In the genomic region with DNA sequence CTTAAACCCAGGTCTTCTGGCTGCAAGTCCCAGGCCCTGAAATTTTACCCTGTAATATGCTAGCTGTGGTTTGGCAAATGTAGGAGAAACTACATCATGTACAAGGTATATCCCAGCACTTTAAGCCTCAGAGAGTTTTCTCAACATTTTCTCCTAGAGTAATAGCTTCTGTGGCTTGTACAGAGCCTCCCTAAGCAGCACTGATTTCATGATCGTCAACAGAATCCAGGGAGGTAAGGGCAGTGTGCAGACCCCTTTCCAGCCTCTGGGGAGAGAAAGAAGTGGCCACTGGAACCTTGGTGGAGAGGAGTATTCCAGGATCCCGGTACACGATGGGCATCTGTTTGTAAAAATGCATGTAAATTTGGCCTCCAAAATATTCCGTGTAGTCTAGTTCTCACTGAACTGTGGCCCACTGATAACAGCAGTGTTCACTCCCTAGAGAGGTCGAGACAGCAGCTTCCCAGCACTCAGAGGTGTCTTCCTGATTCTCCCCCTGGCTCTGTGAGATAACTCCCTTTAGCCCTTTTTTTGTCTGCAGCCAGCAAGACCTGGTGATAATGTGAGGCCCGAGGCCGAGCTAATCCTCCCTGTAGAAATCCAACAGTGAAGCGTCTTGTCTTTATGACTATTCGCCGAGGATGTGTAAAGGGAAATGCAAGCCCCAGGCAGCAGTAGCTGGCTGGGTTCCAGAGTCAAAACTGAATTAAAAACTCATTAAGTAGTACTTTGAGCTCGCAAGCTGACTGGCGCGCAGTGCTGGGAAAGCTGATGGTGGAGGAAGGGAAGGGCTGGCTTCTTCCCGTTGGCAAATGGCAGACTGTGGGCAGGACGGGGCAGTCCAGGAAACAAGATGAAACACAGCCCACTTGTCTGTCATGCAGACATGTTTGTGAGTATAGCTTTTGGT, we compare ENCODE assay signal across 9 cellular contexts. TPM values are rescaled to one million over a fixed set of nuclear protein-coding genes. Genes with fewer than 3 reads are reported as not detected.
DNase-seq lines count a peak whose midpoint lies in the region; ATAC-seq and TF ChIP-seq lines count a peak whose summit lies in the region.
"Had no signal": no experiment of that assay in that cellular context is flagged by ENCODE, and none has a peak within 500 bp of the region (broad histone marks: within the 10 kb centered on the region; RNA-seq: fewer than 3 reads in every experiment).

No MANE protein-coding gene starts in this region.

- no peaks in the 10 kb centered on the region for H3K36me3 Mint-ChIP-seq in activated CD4-positive, alpha-beta memory T cell treated with anti-CD3 and anti-CD28 coated beads for 36 hours

- H3K4me3 ChIP-seq in body of pancreas = no peak overlapping the region
- H3K4me3 ChIP-seq in effector memory CD4-positive, alpha-beta T cell (ENCODE audit: insufficient read depth, low read depth, low read length, poor library complexity, severe bottlenecking) = no peak overlapping the region
- H3K4me3 ChIP-seq: A549 had no signal

- H3K4me3 Mint-ChIP-seq in activated CD4-positive, alpha-beta memory T cell treated with anti-CD3 and anti-CD28 coated beads for 36 hours = no peak overlapping the region

- TF ChIP-seq CTCF in body of pancreas (IDR thresholded peaks at IDR 0.05) = no peak

- H3K4me1 ChIP-seq in body of pancreas = no peaks in the 10 kb centered on the region
- H3K4me1 ChIP-seq in effector memory CD4-positive, alpha-beta T cell (ENCODE audit: control insufficient read depth, insufficient read depth, low read length, poor library complexity, severe bottlenecking) = no peaks in the 10 kb centered on the region

- peaks cover 40% of the 10 kb centered on the region for H3K27me3 Mint-ChIP-seq in activated CD4-positive, alpha-beta memory T cell treated with anti-CD3 and anti-CD28 coated beads for 36 hours

- no peaks in the 10 kb centered on the region for H3K27me3 ChIP-seq in body of pancreas
- H3K27me3 ChIP-seq in effector memory CD4-positive, alpha-beta T cell (replicated peaks; ENCODE audit: control insufficient read depth, insufficient read depth, low read length, poor library complexity, severe bottlenecking) = no peaks in the 10 kb centered on the region

- no peak for ATAC-seq in body of pancreas

- POLR2A ChIA-PET in activated CD4-positive, alpha-beta memory T cell treated with anti-CD3 and anti-CD28 coated beads for 36 hours (lab: Charles Lee) = no interaction called here

- peak overlapping the region in 1 of 4 donors; percentile 11 for H3K27ac ChIP-seq in body of pancreas
- peak overlapping the region; percentile 70 for H3K27ac ChIP-seq in temporal lobe (ENCODE audit: low read depth, low read length)
- no peak overlapping the region for H3K27ac ChIP-seq in effector memory CD4-positive, alpha-beta T cell (ENCODE audit: insufficient read depth, low read length, poor library complexity, severe bottlenecking)
- H3K27ac ChIP-seq: A549 had no signal

- WGBS in body of pancreas, 2 donors = 55% methylated on average over 14 to 15 of the region's 15 CpGs

- no peak for TF ChIP-seq POLR2A in body of pancreas (IDR thresholded peaks at IDR 0.05)

- H3K4me1 Mint-ChIP-seq in activated CD4-positive, alpha-beta memory T cell treated with anti-CD3 and anti-CD28 coated beads for 36 hours (ENCODE audit: low read depth) = peaks cover 13% of the 10 kb centered on the region

- H3K27ac Mint-ChIP-seq in activated CD4-positive, alpha-beta memory T cell treated with anti-CD3 and anti-CD28 coated beads for 36 hours = no peak overlapping the region

- DNase-seq in NCI-H510A treated with DMSO at 0.1 percent for 48 hours (lab: John Stamatoyannopoulos, UW) (peak; percentile 10), NCI-H510A (lab: John Stamatoyannopoulos, UW) (no peak), body of pancreas (peak in 3 of 4 donors; percentile 26 to 29 (median 27)), iPS-NIHi7 (ENCODE audit: extremely low spot score) (peak; percentile 34), DMS114 treated with DMSO at 0.1 percent for 48 hours (lab: John Stamatoyannopoulos, UW; ENCODE audit: unreplicated experiment) (no peak)
- no peak for DNase-seq in effector memory CD4-positive, alpha-beta T cell
- DNase-seq in activated CD4-positive, alpha-beta memory T cell treated with anti-CD3 and anti-CD28 coated beads for 36 hours = no peak

- no peaks in the 10 kb centered on the region for H3K9me3 ChIP-seq in body of pancreas
- H3K9me3 ChIP-seq in effector memory CD4-positive, alpha-beta T cell (ENCODE audit: control insufficient read depth, low read length) = no peaks in the 10 kb centered on the region
- H3K9me3 ChIP-seq: A549 had no signal

- no peaks in the 10 kb centered on the region for H3K36me3 ChIP-seq in body of pancreas (replicated peaks in 1 of 2; ENCODE audit: insufficient read depth in 1 of 2, low read depth in 2 of 2)
- no peaks in the 10 kb centered on the region for H3K36me3 ChIP-seq in effector memory CD4-positive, alpha-beta T cell (ENCODE audit: control insufficient read depth, insufficient read depth, low read length)

- CTCF ChIA-PET in activated CD4-positive, alpha-beta memory T cell treated with anti-CD3 and anti-CD28 coated beads for 36 hours (lab: Charles Lee) = no interaction called here

- intact Hi-C loops in body of pancreas (cut with DNase I) = no loop called here
- intact Hi-C loops in activated CD4-positive, alpha-beta memory T cell treated with anti-CD3 and anti-CD28 coated beads for 36 hours (cut with micrococcal nuclease) = no loop called here

- H3K9me3 Mint-ChIP-seq in activated CD4-positive, alpha-beta memory T cell treated with anti-CD3 and anti-CD28 coated beads for 36 hours = no peaks in the 10 kb centered on the region

RNA-seq across cellular contexts. Expression of gene MAP1B, which starts 59.0 kb away (rescaled TPM):
- total RNA-seq in body of pancreas = 10 to 100 TPM; 30.4 to 69.9 TPM
- total RNA-seq in temporal lobe = 786 TPM
- under 1 TPM; 0.51 to 0.78 TPM for total RNA-seq in activated CD4-positive, alpha-beta memory T cell treated with anti-CD3 and anti-CD28 coated beads for 36 hours

Comparison
In these comparisons a context has a peak if more than half of its experiments do, and no peak if none do; other contexts are left out.
1. DNase-seq: peak in NCI-H510A treated with DMSO at 0.1 percent for 48 hours (single experiment), body of pancreas (3 of 4) and iPS-NIHi7 (single experiment); none in NCI-H510A (single experiment), DMS114 treated with DMSO at 0.1 percent for 48 hours (single experiment), effector memory CD4-positive, alpha-beta T cell (0 of 3) and activated CD4-positive, alpha-beta memory T cell treated with anti-CD3 and anti-CD28 coated beads for 36 hours (single experiment).
2. RNA of gene MAP1B, which starts 59.0 kb away (total RNA-seq): 786 TPM in temporal lobe (single experiment) and 30.4 to 69.9 TPM in body of pancreas; 0.51 to 0.78 TPM in activated CD4-positive, alpha-beta memory T cell treated with anti-CD3 and anti-CD28 coated beads for 36 hours; every median in the first group is over 10 times any median in the second.